In genomic region chr10:133039823-133040704, GRCh38 we compare ENCODE assay signal across 17 cellular contexts. TPM values are rescaled to one million over a fixed set of nuclear protein-coding genes. Genes with fewer than 3 reads are reported as not detected.
"Had no signal": no experiment of that assay in that cellular context is flagged by ENCODE, and none has a peak within 500 bp of the region (broad histone marks: within the 10 kb centered on the region; RNA-seq: fewer than 3 reads in every experiment).

No MANE protein-coding gene starts in this region.

- H3K4me1 Mint-ChIP-seq: activated CD4-positive, alpha-beta T cell treated with anti-CD3 and anti-CD28 coated beads for 36 hours; activated CD8-positive, alpha-beta memory T cell treated with anti-CD3 and anti-CD28 coated beads, Interleukin-2, amount 10 ng/mL, durations not matched to agents 7 days and 5 days had no signal

- H3K9me3 Mint-ChIP-seq: activated CD4-positive, alpha-beta memory T cell treated with anti-CD3 and anti-CD28 coated beads for 36 hours had no signal

- DNase-seq: activated CD4-positive, alpha-beta memory T cell treated with anti-CD3 and anti-CD28 coated beads for 36 hours; activated CD4-positive, alpha-beta T cell treated with anti-CD3 and anti-CD28 coated beads for 36 hours; activated CD8-positive, alpha-beta memory T cell treated with anti-CD3 and anti-CD28 coated beads, Interleukin-2, amount 10 ng/mL, durations not matched to agents 7 days and 5 days; activated effector memory CD4-positive, alpha-beta T cell treated with Interleukin-2 at 50 U/mL for 16 hours; activated naive CD4-positive, alpha-beta T cell treated with anti-CD3 and anti-CD28 coated beads, Interleukin-2, amount 50 U/mL, for 16 hours; activated T-cell treated with anti-CD3 and anti-CD28 coated beads, Interleukin-2, amount 50 U/mL, for 1 hour; caudate nucleus; esophagus squamous epithelium; hippocampal formation; stimulated activated CD4-positive, alpha-beta T cell treated with anti-CD3 and anti-CD28 coated beads, Interleukin-1b, Interleukin-23, amount 100 ng/mL, for 48 hours had no signal

- H3K36me3 Mint-ChIP-seq: activated CD4-positive, alpha-beta memory T cell treated with anti-CD3 and anti-CD28 coated beads for 36 hours; activated CD8-positive, alpha-beta memory T cell treated with anti-CD3 and anti-CD28 coated beads, Interleukin-2, amount 10 ng/mL, durations not matched to agents 7 days and 5 days had no signal

- H3K27me3 Mint-ChIP-seq: activated CD4-positive, alpha-beta memory T cell treated with anti-CD3 and anti-CD28 coated beads for 36 hours had no signal

- H3K27ac Mint-ChIP-seq: activated CD4-positive, alpha-beta memory T cell treated with anti-CD3 and anti-CD28 coated beads for 36 hours; activated CD4-positive, alpha-beta T cell treated with anti-CD3 and anti-CD28 coated beads for 36 hours; activated CD8-positive, alpha-beta memory T cell treated with anti-CD3 and anti-CD28 coated beads, Interleukin-2, amount 10 ng/mL, durations not matched to agents 7 days and 5 days had no signal

- ATAC-seq: activated CD8-positive, alpha-beta memory T cell treated with anti-CD3 and anti-CD28 coated beads, Interleukin-2, amount 10 ng/mL, durations not matched to agents 7 days and 5 days had no signal

- H3K4me3 Mint-ChIP-seq: activated CD4-positive, alpha-beta memory T cell treated with anti-CD3 and anti-CD28 coated beads for 36 hours; activated CD4-positive, alpha-beta T cell treated with anti-CD3 and anti-CD28 coated beads for 36 hours; activated CD8-positive, alpha-beta memory T cell treated with anti-CD3 and anti-CD28 coated beads, Interleukin-2, amount 10 ng/mL, durations not matched to agents 7 days and 5 days had no signal

RNA-seq across cellular contexts. Expression of gene ADGRA1, which starts 47.7 kb away (rescaled TPM):
- total RNA-seq: activated CD4-positive, alpha-beta memory T cell treated with anti-CD3 and anti-CD28 coated beads for 36 hours; activated CD4-positive, alpha-beta T cell treated with anti-CD3 and anti-CD28 coated beads for 36 hours; activated CD8-positive, alpha-beta memory T cell treated with anti-CD3 and anti-CD28 coated beads, Interleukin-2, amount 10 ng/mL, durations not matched to agents 7 days and 5 days; astrocyte; esophagus squamous epithelium; fibroblast of villous mesenchyme; glomerular endothelial cell; kidney epithelial cell; osteocyte; T-helper 1 cell treated with Interleukin-12 subunit alpha and Interleukin-12 subunit beta and Interleukin-4 antibody, amounts not matched to agents 30 ng/mL and 1 ng/mL, for 36 hours; thoracic aorta had no signal
